Comparison of ENCODE assay signal across 15 cellular contexts in the genomic region with DNA sequence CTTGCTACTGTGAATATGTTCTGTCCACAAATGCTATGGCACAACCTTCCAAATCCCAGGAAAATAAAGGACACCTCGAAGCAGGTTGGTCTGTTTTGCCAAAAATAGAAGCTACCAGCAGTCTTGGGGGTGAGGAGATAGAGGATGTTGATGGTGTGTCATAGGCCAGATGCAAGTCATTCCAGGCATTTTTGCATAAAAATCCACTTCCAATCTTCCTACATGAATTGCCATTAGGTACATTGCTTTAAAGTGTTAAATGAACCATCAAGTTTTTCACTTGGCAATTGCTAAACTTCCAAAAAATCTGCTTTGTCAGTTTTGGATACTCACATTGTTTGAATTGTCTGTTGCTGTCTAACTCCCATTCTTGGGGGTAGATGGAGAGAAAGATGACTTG.
"Had no signal": no experiment of that assay in that cellular context is flagged by ENCODE, and none has a peak within 500 bp of the region (broad histone marks: within the 10 kb centered on the region; RNA-seq: fewer than 3 reads in every experiment).

No MANE protein-coding gene starts in this region.

- H3K27ac ChIP-seq: epithelial cell of prostate, esophagus squamous epithelium, ovary, tibial artery, upper lobe of right lung, vagina had no signal

- H3K4me3 ChIP-seq: esophagus squamous epithelium, ovary, smooth muscle cell, tibial artery, upper lobe of right lung, vagina had no signal

- H3K36me3 ChIP-seq: esophagus squamous epithelium, ovary, tibial artery, upper lobe of right lung, vagina had no signal

- H3K27me3 ChIP-seq: ovary, tibial artery, upper lobe of right lung, vagina had no signal

- H3K4me3 Mint-ChIP-seq: naive thymus-derived CD4-positive, alpha-beta T cell; stimulated activated naive CD8-positive, alpha-beta T cell treated with anti-CD3 and anti-CD28 coated beads, Interleukin-15, Interleukin-2, amounts not matched to agents 100 ng/mL and 50 ng/mL, for 24 hours had no signal

- ATAC-seq: naive thymus-derived CD4-positive, alpha-beta T cell; right cardiac atrium; upper lobe of right lung had no signal

- H3K4me1 Mint-ChIP-seq: naive thymus-derived CD4-positive, alpha-beta T cell had no signal

- H3K27ac Mint-ChIP-seq: naive thymus-derived CD4-positive, alpha-beta T cell; stimulated activated naive CD8-positive, alpha-beta T cell treated with anti-CD3 and anti-CD28 coated beads, Interleukin-15, Interleukin-2, amounts not matched to agents 100 ng/mL and 50 ng/mL, for 24 hours had no signal

- H3K4me2 ChIP-seq: smooth muscle cell had no signal

- H3K36me3 Mint-ChIP-seq: naive thymus-derived CD4-positive, alpha-beta T cell had no signal

- H3K9me3 ChIP-seq: esophagus squamous epithelium, ovary, tibial artery, upper lobe of right lung, vagina had no signal

- H3K4me1 ChIP-seq: esophagus squamous epithelium, tibial artery, upper lobe of right lung, vagina had no signal

- DNase-seq: effector memory CD4-positive, alpha-beta T cell; esophagus squamous epithelium; foreskin fibroblast; kidney glomerular epithelial cell; naive thymus-derived CD4-positive, alpha-beta T cell; nucleus accumbens; ovary; right cardiac atrium; stimulated activated CD4-positive, alpha-beta T cell treated with anti-CD3 and anti-CD28 coated beads, Interleukin-2, amount 100 ng/mL, for 48 hours; tibial artery; upper lobe of right lung had no signal
